ENCODE assay signal across 9 cellular contexts in the genomic region with DNA sequence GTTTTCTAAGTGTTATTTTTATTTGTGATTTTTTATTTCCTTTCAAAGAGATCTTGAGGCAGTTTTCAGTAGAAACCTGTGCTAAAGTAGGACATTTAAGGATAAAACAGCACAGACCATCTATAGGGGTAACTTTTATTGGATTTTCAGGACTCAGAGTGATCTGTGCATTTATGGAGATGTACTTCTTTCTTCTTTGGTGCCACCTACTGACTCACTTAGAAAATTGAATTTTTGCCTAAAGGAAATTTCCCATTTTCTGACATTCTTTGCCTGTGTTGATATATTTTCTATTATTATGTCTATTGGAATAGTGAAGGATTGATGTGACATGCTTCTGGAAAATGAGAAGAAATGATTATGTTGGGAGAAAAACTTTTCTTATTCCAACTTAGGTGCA.
A peak's percentile ranks its signal among the peaks of the same experiment; 100 is the strongest.
DNase-seq lines count a peak whose midpoint lies in the region; ATAC-seq, FAIRE-seq and TF ChIP-seq lines count a peak whose summit lies in the region.
"Had no signal": no experiment of that assay in that cellular context is flagged by ENCODE, and none has a peak within 500 bp of the region (broad histone marks: within the 10 kb centered on the region; RNA-seq: fewer than 3 reads in every experiment).

No MANE protein-coding gene starts in this region.

- H3K27me3 Mint-ChIP-seq in T-cell, result peaks cover 18 to 31% of the 10 kb centered on the region in 2 donors

- H3K36me3 Mint-ChIP-seq in T-cell, result no peaks in the 10 kb centered on the region

- H3K27ac Mint-ChIP-seq in T-cell, result no peak overlapping the region

- in situ Hi-C loops in transverse colon (cut with MboI; ENCODE audit: low pct_ligation_motif_present in 1 of 4, low pct_unique_long_range_greater_than_20kb in 1 of 4, low sequenced_read_pairs in 3 of 4), result loop anchor here in 1 of 4 donors (25.0 kb wide), 1 partner anchor 306 kb away; no protein-coding TSS in a partner anchor

- H4K20me1 ChIP-seq in keratinocyte (ENCODE audit: control insufficient read depth, extremely low read depth, insufficient read depth, low read length), result no peaks in the 10 kb centered on the region

- H3K4me1 ChIP-seq in keratinocyte (ENCODE audit: control insufficient read depth, extremely low read depth, insufficient read depth, low read length) (peaks cover 3% of the 10 kb centered on the region), transverse colon (no peaks in the 10 kb centered on the region), suprapubic skin (no peaks in the 10 kb centered on the region)
- H3K4me1 ChIP-seq: thyroid gland had no signal

- peak; percentile 7 for DNase-seq in COLO829 (ENCODE audit: low spot score)
- DNase-seq in HFF-Myc (ENCODE audit: extremely low read depth, low read depth), result no peak
- no peak for DNase-seq in keratinocyte (ENCODE audit: low read depth, low spot score)
- no peak for DNase-seq in transverse colon
- DNase-seq in suprapubic skin (ENCODE audit: low spot score in 2 of 2), result no peak
- DNase-seq in T-cell, result no peak
- DNase-seq in activated naive CD4-positive, alpha-beta T cell treated with Interleukin-2 at 50 U/mL for 16 hours, result no peak
- DNase-seq: thyroid gland had no signal

- H3K9me3 ChIP-seq in keratinocyte (ENCODE audit: control insufficient read depth, low read depth, low read length), result no peaks in the 10 kb centered on the region
- H3K9me3 ChIP-seq in transverse colon, result no peaks in the 10 kb centered on the region
- H3K9me3 ChIP-seq in suprapubic skin, result no peaks in the 10 kb centered on the region
- H3K9me3 ChIP-seq: thyroid gland had no signal

- H3K4me3 ChIP-seq in HFF-Myc (replicated peaks; ENCODE audit: low read depth, low read length) (no peak overlapping the region), keratinocyte (ENCODE audit: control insufficient read depth in 2 of 3, extremely low read depth in 1 of 3, insufficient read depth in 2 of 3, low read depth in 1 of 3, low read length in 3 of 3) (no peak overlapping the region), transverse colon (no peak overlapping the region), suprapubic skin (no peak overlapping the region)
- H3K4me3 ChIP-seq: thyroid gland had no signal

- no peak overlapping the region for H3K4me2 ChIP-seq in keratinocyte (ENCODE audit: control insufficient read depth, extremely low read depth, insufficient read depth, low read depth, low read length)

- H3K9ac ChIP-seq in keratinocyte (ENCODE audit: control insufficient read depth, extremely low read depth, insufficient read depth, low read length), result no peak overlapping the region

- no peaks in the 10 kb centered on the region for H3K9me3 Mint-ChIP-seq in T-cell

- no peak for TF ChIP-seq POLR2A in transverse colon (IDR thresholded peaks at IDR 0.05)
- no peak for TF ChIP-seq POLR2A in suprapubic skin (IDR thresholded peaks at IDR 0.05)

- no peaks in the 10 kb centered on the region for H3K9me1 ChIP-seq in keratinocyte (ENCODE audit: control insufficient read depth, extremely low read depth, insufficient read depth, low read length)

- FAIRE-seq in TTC549 (lab: Jason Lieb, UNC), result peak; percentile 17
- no peak for FAIRE-seq in keratinocyte (lab: Jason Lieb, UNC)

- no peaks in the 10 kb centered on the region for H3K79me2 ChIP-seq in keratinocyte (ENCODE audit: control insufficient read depth, insufficient read depth, low read length)

- H2AFZ ChIP-seq in keratinocyte (ENCODE audit: control insufficient read depth, low read length), result no peak overlapping the region

- POLR2A ChIA-PET in T-cell (lab: Charles Lee), result no interaction called here

- H3K27me3 ChIP-seq in keratinocyte (ENCODE audit: control insufficient read depth, extremely low read depth, insufficient read depth, low read length), result no peaks in the 10 kb centered on the region
- H3K27me3 ChIP-seq in transverse colon, result no peaks in the 10 kb centered on the region
- H3K27me3 ChIP-seq in suprapubic skin, result no peaks in the 10 kb centered on the region
- H3K27me3 ChIP-seq: thyroid gland had no signal

- H3K36me3 ChIP-seq in keratinocyte (ENCODE audit: control insufficient read depth in 2 of 2, extremely low read depth in 1 of 2, insufficient read depth in 2 of 2, low read length in 2 of 2), result no peaks in the 10 kb centered on the region
- H3K36me3 ChIP-seq in transverse colon, result no peaks in the 10 kb centered on the region
- no peaks in the 10 kb centered on the region for H3K36me3 ChIP-seq in suprapubic skin
- H3K36me3 ChIP-seq: thyroid gland had no signal

- intact Hi-C loops in transverse colon (cut with DNase I; ENCODE audit: low total_unique reads), result no loop called here

- no peak for TF ChIP-seq EP300 in transverse colon (IDR thresholded peaks at IDR 0.05; ENCODE audit: low read depth)
- TF ChIP-seq EP300 in suprapubic skin (IDR thresholded peaks at IDR 0.05), result no peak

- H3K4me1 Mint-ChIP-seq in T-cell, result no peaks in the 10 kb centered on the region

- CTCF ChIA-PET in T-cell (lab: Charles Lee), result no interaction called here

- ATAC-seq in T-cell (replicated peaks in 1 of 4), result no peak

- H3K4me3 Mint-ChIP-seq in T-cell, result no peak overlapping the region

- TF ChIP-seq CTCF in HFF-Myc (IDR thresholded peaks at IDR 0.05; ENCODE audit: low read depth, low read length, missing control alignments), result peak; percentile 19
- TF ChIP-seq CTCF in keratinocyte (optimal IDR thresholded peaks at IDR 0.05 in 1 of 3, IDR thresholded peaks at IDR 0.05 in 1 of 3, conservative IDR thresholded peaks at IDR 0.05 in 1 of 3; ENCODE audit: extremely low read depth in 1 of 3, insufficient read depth in 2 of 3, low read length in 3 of 3), result peak in 2 of 3 experiments; percentile 18 to 29
- TF ChIP-seq CTCF in transverse colon (IDR thresholded peaks at IDR 0.05), result peak in 1 of 5 experiments; percentile 12
- no peak for TF ChIP-seq CTCF in suprapubic skin (IDR thresholded peaks at IDR 0.05)

- dilution Hi-C loops in keratinocyte (cut with MboI; ENCODE audit: extremely low pct_ligation_motif_present, low sequenced_read_pairs), result no loop called here

- H3K27ac ChIP-seq in keratinocyte (ENCODE audit: control insufficient read depth, insufficient read depth, low read length) (no peak overlapping the region), transverse colon (no peak overlapping the region), suprapubic skin (no peak overlapping the region)
- H3K27ac ChIP-seq: thyroid gland had no signal

Comparison
In these comparisons a context has a peak if more than half of its experiments do, and no peak if none do; other contexts are left out.
1. CTCF ChIP-seq: peak in HFF-Myc (single experiment) and keratinocyte (2 of 3); none in suprapubic skin (0 of 2).